In the genomic region with DNA sequence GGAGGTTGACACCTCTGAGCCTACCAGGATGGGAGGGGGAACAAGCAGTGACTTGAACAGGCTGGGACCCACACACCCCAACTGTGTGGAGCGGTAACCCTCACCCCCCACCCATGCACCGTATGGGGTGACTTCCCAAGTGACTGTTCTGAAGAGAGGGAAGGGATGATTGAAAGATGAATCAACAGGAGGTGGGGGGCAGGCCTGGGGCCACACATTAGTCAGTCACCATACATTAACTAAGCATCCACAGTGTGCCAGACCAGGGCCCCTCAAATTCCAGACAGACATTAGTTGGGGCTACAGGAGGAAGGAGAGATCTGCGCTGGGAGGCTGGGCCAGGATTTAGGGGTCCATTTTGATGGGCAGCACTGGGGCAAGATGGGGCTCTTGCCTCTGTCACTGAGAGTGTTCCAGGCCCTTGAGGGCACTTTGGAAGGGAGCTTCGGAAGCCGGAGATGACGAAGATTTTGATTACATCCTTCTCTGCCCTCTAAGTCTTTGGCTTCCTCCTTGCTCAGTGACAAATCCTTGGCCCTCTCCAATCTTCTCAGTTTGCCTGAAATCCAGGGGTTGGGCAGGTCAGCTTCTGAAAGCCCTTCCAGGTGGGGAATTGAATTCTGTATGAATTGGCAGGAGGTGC, we compare ENCODE assay signal across 8 cellular contexts. TPM values are rescaled to one million over a fixed set of nuclear protein-coding genes. Genes with fewer than 3 reads are reported as not detected.
DNase-seq lines count a peak whose midpoint lies in the region; ATAC-seq and TF ChIP-seq lines count a peak whose summit lies in the region.

No MANE protein-coding gene starts in this region.

- H3K4me2 ChIP-seq in BLaER1 treated with 17β-estradiol and CSF1 and Interleukin-3, amounts not matched to agents 10 nM and 100 nM = peak overlapping the region; percentile 88 to 100 (median 98)

- H3K4me3 ChIP-seq in BLaER1 treated with 17β-estradiol and CSF1 and Interleukin-3, amounts not matched to agents 10 nM and 100 nM = peak overlapping the region; percentile 61 to 90 (median 82)
- H3K4me3 ChIP-seq in choroid plexus epithelial cell (ENCODE audit: low read depth, low read length) = peak overlapping the region; percentile 87

- peak overlapping the region in 9 of 11 experiments; percentile 88 to 96 (median 92); a peak in 18 of 22 replicates for H3K27ac ChIP-seq in BLaER1 treated with 17β-estradiol and CSF1 and Interleukin-3, amounts not matched to agents 10 nM and 100 nM
- H3K27ac ChIP-seq in KOPT-K1 (ENCODE audit: low read depth, low read length, poor library complexity, severe bottlenecking) = peak overlapping the region; percentile 69

- peak overlapping the region in 4 of 10 donors; percentile 40 to 85 (median 63) for H3K27ac Mint-ChIP-seq in naive thymus-derived CD8-positive, alpha-beta T cell

- peak overlapping the region; percentile 86 to 97 (median 94) for H3K9ac ChIP-seq in BLaER1 treated with 17β-estradiol and CSF1 and Interleukin-3, amounts not matched to agents 10 nM and 100 nM

- H3K27me3 ChIP-seq in BLaER1 treated with 17β-estradiol and CSF1 and Interleukin-3, amounts not matched to agents 10 nM and 100 nM = no peaks in the 10 kb centered on the region

- no peaks in the 10 kb centered on the region for H3K9me3 ChIP-seq in BLaER1 treated with 17β-estradiol and CSF1 and Interleukin-3, amounts not matched to agents 10 nM and 100 nM (replicated peaks in 1 of 11)
- H3K9me3 ChIP-seq in KOPT-K1 (ENCODE audit: insufficient read depth, low read length, poor library complexity, severe bottlenecking) = no peaks in the 10 kb centered on the region

- peaks cover 0 to 5% (median 0%) of the 10 kb centered on the region in 11 experiments; a peak in 4 of 22 replicates for H3K36me3 ChIP-seq in BLaER1 treated with 17β-estradiol and CSF1 and Interleukin-3, amounts not matched to agents 10 nM and 100 nM
- H3K36me3 ChIP-seq in KOPT-K1 (ENCODE audit: insufficient read depth, low read length) = no peaks in the 10 kb centered on the region

- H3K4me3 Mint-ChIP-seq in naive thymus-derived CD8-positive, alpha-beta T cell = peak overlapping the region; percentile 85 to 95 (median 90)

- ATAC-seq in naive thymus-derived CD8-positive, alpha-beta T cell = no peak
- ATAC-seq in GM18511 (IDR thresholded peaks at IDR 0.05; ENCODE audit: unreplicated experiment) (no peak), GM21423 (IDR thresholded peaks at IDR 0.05; ENCODE audit: unreplicated experiment) (no peak)

- no peaks in the 10 kb centered on the region for H3K27me3 Mint-ChIP-seq in naive thymus-derived CD8-positive, alpha-beta T cell

- POLR2A ChIA-PET in naive thymus-derived CD8-positive, alpha-beta T cell (lab: Charles Lee) = interaction anchor here (1.0 to 7.5 kb wide), 6 partner anchors 25 to 210 kb away, joined by 3 to 74 read pairs (median 12); a partner anchor contains a TSS

- DNase-seq in choroid plexus epithelial cell (ENCODE audit: low read depth) (no peak), COLO829 (ENCODE audit: low spot score) (no peak), MV-4-11 (lab: John Stamatoyannopoulos, UW) (no peak)
- DNase-seq in naive thymus-derived CD8-positive, alpha-beta T cell = peak in 1 of 10 donors; percentile 28

- peaks cover 46 to 64% (median 60%) of the 10 kb centered on the region in 10 experiments for H3K4me1 ChIP-seq in BLaER1 treated with 17β-estradiol and CSF1 and Interleukin-3, amounts not matched to agents 10 nM and 100 nM

- H4K20me1 ChIP-seq in BLaER1 treated with 17β-estradiol and CSF1 and Interleukin-3, amounts not matched to agents 10 nM and 100 nM = peaks cover 0 to 23% (median 10%) of the 10 kb centered on the region in 11 experiments; a peak in 9 of 22 replicates

- peaks cover 19 to 46% (median 38%) of the 10 kb centered on the region in 4 donors for H3K4me1 Mint-ChIP-seq in naive thymus-derived CD8-positive, alpha-beta T cell

- H3K36me3 Mint-ChIP-seq in naive thymus-derived CD8-positive, alpha-beta T cell = no peaks in the 10 kb centered on the region

- TF ChIP-seq CTCF in choroid plexus epithelial cell (conservative IDR thresholded peaks at IDR 0.05; ENCODE audit: low read depth, low read length) = no peak

- H3K9me3 Mint-ChIP-seq in naive thymus-derived CD8-positive, alpha-beta T cell = no peaks in the 10 kb centered on the region

RNA-seq across cellular contexts. Expression of a gene that starts 1.0 kb away (rescaled TPM):
- total RNA-seq in naive thymus-derived CD8-positive, alpha-beta T cell = 1 to 10 TPM; 2.2 to 4.5 TPM
- polyA plus RNA-seq in naive thymus-derived CD8-positive, alpha-beta T cell = 1 to 10 TPM in 2 of 3 donors, not detected in 1; 1.1 to 1.8 TPM

RNA-seq across cellular contexts. Expression of a gene that starts 25.3 kb away (rescaled TPM):
- 10 to 100 TPM; 74.9 to 77.8 TPM for total RNA-seq in naive thymus-derived CD8-positive, alpha-beta T cell
- 100 to 1,000 TPM; 114 to 142 (median 134) TPM for polyA plus RNA-seq in naive thymus-derived CD8-positive, alpha-beta T cell

RNA-seq across cellular contexts. Expression of a gene that starts 40.7 kb away (rescaled TPM):
- total RNA-seq in naive thymus-derived CD8-positive, alpha-beta T cell = under 1 TPM; 0.33 to 0.47 TPM
- not detected for polyA plus RNA-seq in naive thymus-derived CD8-positive, alpha-beta T cell

RNA-seq across cellular contexts. Expression of a gene that starts 58.2 kb away (rescaled TPM):
- total RNA-seq in naive thymus-derived CD8-positive, alpha-beta T cell = not detected
- not detected for polyA plus RNA-seq in naive thymus-derived CD8-positive, alpha-beta T cell
